In genomic region chr11:134253189-134253993, GRCh38 we compare ENCODE assay signal across 8 cellular contexts. TPM values are rescaled to one million over a fixed set of nuclear protein-coding genes. Genes with fewer than 3 reads are reported as not detected.
DNase-seq lines count a peak whose midpoint lies in the region; ATAC-seq and TF ChIP-seq lines count a peak whose summit lies in the region.

Gene ACAD8, plus strand, starts transcription at chr11:134253568. Its CDS starts 33 bp downstream, at chr11:134253601.
Gene THYN1, minus strand, starts transcription at chr11:134253352. Its CDS starts 470 bp downstream, at chr11:134252882.

- peaks cover 7% of the 10 kb centered on the region for H3K36me3 Mint-ChIP-seq in nephron progenitor cell (ENCODE audit: low read depth)

- peak; percentile 99 for ATAC-seq in stimulated activated naive CD8-positive, alpha-beta T cell treated with anti-CD3 and anti-CD28 coated beads, Interleukin-15, amount 100 ng/mL, for 72 hours

- H3K4me3 Mint-ChIP-seq in nephron progenitor cell = peak within 1 kb of the TSS; percentile 93
- peak within 1 kb of the TSS; percentile 88 to 91 for H3K4me3 Mint-ChIP-seq in stimulated activated naive CD8-positive, alpha-beta T cell treated with anti-CD3 and anti-CD28 coated beads, Interleukin-15, amount 100 ng/mL, for 72 hours

- no peaks in the 10 kb centered on the region for H3K27me3 Mint-ChIP-seq in nephron progenitor cell (ENCODE audit: low read depth, poor library complexity)
- no peaks in the 10 kb centered on the region for H3K27me3 Mint-ChIP-seq in stimulated activated naive CD8-positive, alpha-beta T cell treated with anti-CD3 and anti-CD28 coated beads, Interleukin-15, amount 100 ng/mL, for 72 hours

- H3K4me3 ChIP-seq in H7 (ENCODE audit: insufficient read depth, low read depth, low read length) (peak within 1 kb of the TSS; percentile 87), fibroblast of pulmonary artery (replicated peaks; ENCODE audit: low read depth, low read length) (peak within 1 kb of the TSS; percentile 82)

- no peaks in the 10 kb centered on the region for H3K9me3 ChIP-seq in ES-I3 (ENCODE audit: control insufficient read depth, insufficient read depth, low read length)

- H3K4me1 Mint-ChIP-seq in nephron progenitor cell = peaks cover 28% of the 10 kb centered on the region
- peaks cover 43% of the 10 kb centered on the region for H3K4me1 Mint-ChIP-seq in stimulated activated naive CD8-positive, alpha-beta T cell treated with anti-CD3 and anti-CD28 coated beads, Interleukin-15, amount 100 ng/mL, for 72 hours

- no peak within 1 kb of the TSS for H3K27ac Mint-ChIP-seq in nephron progenitor cell
- H3K27ac Mint-ChIP-seq in stimulated activated naive CD8-positive, alpha-beta T cell treated with anti-CD3 and anti-CD28 coated beads, Interleukin-15, amount 100 ng/mL, for 72 hours = peak within 1 kb of the TSS; percentile 89 to 91

- H3K9ac ChIP-seq in ES-I3 (ENCODE audit: low read depth, low read length) = peak within 1 kb of the TSS; percentile 78

- H3K27me3 ChIP-seq in H7 (ENCODE audit: control insufficient read depth, insufficient read depth, low read length) = no peaks in the 10 kb centered on the region

- H3K36me3 ChIP-seq in ES-I3 (ENCODE audit: insufficient read depth, low read length) (peaks cover 5% of the 10 kb centered on the region; the same call in 1 of the 2 replicates), H7 (replicated peaks; ENCODE audit: control insufficient read depth, insufficient read depth, low read length) (peaks cover 14% of the 10 kb centered on the region)

- peak; percentile 99 for DNase-seq in H7
- peak; percentile 94 for DNase-seq in M059J (ENCODE audit: low read depth)
- peak; percentile 96 to 98 for DNase-seq in SHP77 (lab: John Stamatoyannopoulos, UW)
- peak; percentile 93 for DNase-seq in activated effector memory CD4-positive, alpha-beta T cell treated with Interleukin-2 at 50 U/mL for 16 hours
- DNase-seq in fibroblast of pulmonary artery (ENCODE audit: low read depth) = peak; percentile 97
- DNase-seq in nephron progenitor cell = peak; percentile 96
- peak; percentile 95 to 97 for DNase-seq in stimulated activated naive CD8-positive, alpha-beta T cell treated with anti-CD3 and anti-CD28 coated beads, Interleukin-15, amount 100 ng/mL, for 72 hours

- H3K9me3 Mint-ChIP-seq in nephron progenitor cell = no peaks in the 10 kb centered on the region
- H3K9me3 Mint-ChIP-seq in stimulated activated naive CD8-positive, alpha-beta T cell treated with anti-CD3 and anti-CD28 coated beads, Interleukin-15, amount 100 ng/mL, for 72 hours = no peaks in the 10 kb centered on the region

- TF ChIP-seq CTCF in fibroblast of pulmonary artery (IDR thresholded peaks at IDR 0.05; ENCODE audit: low read length, missing control alignments) (no peak), nephron progenitor cell (IDR thresholded peaks at IDR 0.05) (no peak)

- peaks cover 5% of the 10 kb centered on the region; the same call in 1 of the 2 replicates for H3K4me1 ChIP-seq in ES-I3 (ENCODE audit: insufficient read depth, low read length)

RNA-seq across cellular contexts. Expression of gene ACAD8, which starts in this region (rescaled TPM):
- 44.2 TPM in 2 replicates for total RNA-seq in H7 (2014; rRNA removed; shearing (Covaris generic))
- 11.6 and 12.0 TPM in 2 replicates for total RNA-seq in M059J (2014; rRNA removed; shearing (Covaris generic))

RNA-seq across cellular contexts. Expression of gene THYN1, which starts in this region (rescaled TPM):
- 114 and 117 TPM in 2 replicates for total RNA-seq in H7 (2014; rRNA removed; shearing (Covaris generic))
- total RNA-seq in M059J (2014; rRNA removed; shearing (Covaris generic)) = 71.5 and 74.3 TPM in 2 replicates

Comparison
In these comparisons a context has a peak if more than half of its experiments do, and no peak if none do; other contexts are left out.
1. Peak in every context shown above with its lines: DNase-seq, ATAC-seq and H3K4me3 ChIP-seq.